13 cellular contexts compared by ENCODE assay signal in genomic region chr10:5887641-5888040, GRCh38. TPM values are rescaled to one million over a fixed set of nuclear protein-coding genes. Genes with fewer than 3 reads are reported as not detected.
A peak's percentile ranks its signal among the peaks of the same experiment; 100 is the strongest.
DNase-seq lines count a peak whose midpoint lies in the region; ATAC-seq and TF ChIP-seq lines count a peak whose summit lies in the region.
"Had no signal": no experiment of that assay in that cellular context is flagged by ENCODE, and none has a peak within 500 bp of the region (broad histone marks: within the 10 kb centered on the region; RNA-seq: fewer than 3 reads in every experiment).

No MANE protein-coding gene starts in this region.

- H3K4me1 ChIP-seq in GM23338 (ENCODE audit: insufficient read depth) = peaks cover 13% of the 10 kb centered on the region

- DNase-seq in GM23338 (ENCODE audit: low spot score) (no peak), neural crest cell (ENCODE audit: low read depth, low spot score) (no peak), WERI-Rb-1 (no peak), cerebellar nuclear complex (lab: John Stamatoyannopoulos, UW) (no peak), NCI-H2227 treated with DMSO at 0.1 percent for 48 hours (lab: John Stamatoyannopoulos, UW) (no peak)
- DNase-seq in activated naive CD8-positive, alpha-beta T cell treated with anti-CD3 and anti-CD28 coated beads for 36 hours = no peak
- DNase-seq: activated CD4-positive, alpha-beta memory T cell treated with anti-CD3 and anti-CD28 coated beads, Interleukin-2, amount 10 ng/mL, durations not matched to agents 7 days and 5 days; immature natural killer cell; NCI-H226; sigmoid colon; T-helper 17 cell had no signal

- H3K27ac Mint-ChIP-seq in GM23338 = no peak overlapping the region
- H3K27ac Mint-ChIP-seq in activated naive CD8-positive, alpha-beta T cell treated with anti-CD3 and anti-CD28 coated beads for 36 hours = no peak overlapping the region
- no peak overlapping the region for H3K27ac Mint-ChIP-seq in neural crest cell (ENCODE audit: unreplicated experiment)
- H3K27ac Mint-ChIP-seq: activated CD4-positive, alpha-beta memory T cell treated with anti-CD3 and anti-CD28 coated beads, Interleukin-2, amount 10 ng/mL, durations not matched to agents 7 days and 5 days had no signal

- H3K36me3 ChIP-seq in GM23338 (ENCODE audit: insufficient read depth) (peaks cover 19% of the 10 kb centered on the region), WERI-Rb-1 (no peaks in the 10 kb centered on the region; the same call in 1 of the 2 replicates)

- peak overlapping the region; percentile 96 for H3K4me3 Mint-ChIP-seq in GM23338
- H3K4me3 Mint-ChIP-seq in activated naive CD8-positive, alpha-beta T cell treated with anti-CD3 and anti-CD28 coated beads for 36 hours = peak overlapping the region; percentile 91
- H3K4me3 Mint-ChIP-seq in neural crest cell = peak overlapping the region; percentile 93

- H3K79me2 ChIP-seq in GM23338 (replicated peaks; ENCODE audit: insufficient read depth) = peaks cover 39% of the 10 kb centered on the region

- peaks cover 31% of the 10 kb centered on the region for H4K20me1 ChIP-seq in GM23338 (replicated peaks; ENCODE audit: insufficient read depth)

- no peak for ATAC-seq in GM23338
- ATAC-seq in HG03342 (IDR thresholded peaks at IDR 0.05; ENCODE audit: unreplicated experiment) = no peak
- ATAC-seq: T-helper 17 cell had no signal

- H3K9me3 Mint-ChIP-seq in GM23338 = no peaks in the 10 kb centered on the region
- H3K9me3 Mint-ChIP-seq in activated naive CD8-positive, alpha-beta T cell treated with anti-CD3 and anti-CD28 coated beads for 36 hours = no peaks in the 10 kb centered on the region
- no peaks in the 10 kb centered on the region for H3K9me3 Mint-ChIP-seq in neural crest cell
- H3K9me3 Mint-ChIP-seq: activated CD4-positive, alpha-beta memory T cell treated with anti-CD3 and anti-CD28 coated beads, Interleukin-2, amount 10 ng/mL, durations not matched to agents 7 days and 5 days had no signal

- H3K27me3 ChIP-seq in GM23338 (ENCODE audit: insufficient read depth) = no peaks in the 10 kb centered on the region
- no peaks in the 10 kb centered on the region for H3K27me3 ChIP-seq in WERI-Rb-1 (ENCODE audit: insufficient read depth, low read depth, severe bottlenecking)
- H3K27me3 ChIP-seq: sigmoid colon had no signal

- peak overlapping the region; percentile 90; the same call in 1 of the 2 replicates for H3K4me3 ChIP-seq in GM23338
- no peak overlapping the region for H3K4me3 ChIP-seq in WERI-Rb-1 (ENCODE audit: low read depth, low read length)

- H3K36me3 Mint-ChIP-seq in GM23338 (ENCODE audit: low read depth) = peaks cover 45% of the 10 kb centered on the region
- peaks cover 33% of the 10 kb centered on the region for H3K36me3 Mint-ChIP-seq in activated naive CD8-positive, alpha-beta T cell treated with anti-CD3 and anti-CD28 coated beads for 36 hours
- peaks cover 15% of the 10 kb centered on the region for H3K36me3 Mint-ChIP-seq in neural crest cell (ENCODE audit: low read depth)

- no peaks in the 10 kb centered on the region for H3K9me3 ChIP-seq in WERI-Rb-1 (ENCODE audit: severe bottlenecking)
- H3K9me3 ChIP-seq: sigmoid colon had no signal

- H3K4me1 Mint-ChIP-seq in GM23338 (peaks cover 30% of the 10 kb centered on the region), neural crest cell (peaks cover 38% of the 10 kb centered on the region)
- H3K4me1 Mint-ChIP-seq in activated naive CD8-positive, alpha-beta T cell treated with anti-CD3 and anti-CD28 coated beads for 36 hours = peaks cover 37% of the 10 kb centered on the region

- H3K27ac ChIP-seq in C4-2B (peak overlapping the region; percentile 1; the same call in 1 of the 2 replicates), GM23338 (ENCODE audit: low read depth) (no peak overlapping the region), WERI-Rb-1 (no peak overlapping the region)

- H3K27me3 Mint-ChIP-seq in GM23338 (ENCODE audit: insufficient read depth, low read depth, poor library complexity) (peaks cover 7% of the 10 kb centered on the region), neural crest cell (ENCODE audit: low read depth) (no peaks in the 10 kb centered on the region)
- no peaks in the 10 kb centered on the region for H3K27me3 Mint-ChIP-seq in activated naive CD8-positive, alpha-beta T cell treated with anti-CD3 and anti-CD28 coated beads for 36 hours
- H3K27me3 Mint-ChIP-seq: activated CD4-positive, alpha-beta memory T cell treated with anti-CD3 and anti-CD28 coated beads, Interleukin-2, amount 10 ng/mL, durations not matched to agents 7 days and 5 days; T-helper 17 cell had no signal

- H3K9me2 ChIP-seq in GM23338 (ENCODE audit: insufficient read depth) = no peaks in the 10 kb centered on the region

- peaks cover 3% of the 10 kb centered on the region; the same call in 1 of the 2 replicates for H3F3A ChIP-seq in GM23338 (replicated peaks; ENCODE audit: low read depth)

- H3K4me2 ChIP-seq in GM23338 = peak overlapping the region; percentile 98; the same call in 1 of the 2 replicates

- no peak overlapping the region for H2AFZ ChIP-seq in GM23338

- TF ChIP-seq CTCF in C4-2B (conservative IDR thresholded peaks at IDR 0.05) (no peak), GM23338 (conservative IDR thresholded peaks at IDR 0.05; ENCODE audit: low read depth in 2 of 2) (no peak), neural crest cell (conservative IDR thresholded peaks at IDR 0.05) (no peak), WERI-Rb-1 (IDR thresholded peaks at IDR 0.05; ENCODE audit: low read depth, low read length) (no peak)

TF ChIP-seq in GM23338, 12 proteins besides CTCF, POLR2A, EP300 and RAD21:
- no peak for TF ChIP-seq ZNF462 (CRISPR knock-in tag; IDR thresholded peaks at IDR 0.05)
- TF ChIP-seq NANOG (IDR thresholded peaks at IDR 0.05; ENCODE audit: borderline replicate concordance) = no peak
- TF ChIP-seq EZH2phosphoT487 (IDR thresholded peaks at IDR 0.05; ENCODE audit: unreplicated experiment) = no peak

RNA-seq across cellular contexts. Expression of gene ANKRD16, which starts 2.1 kb away (rescaled TPM):
- total RNA-seq in GM23338 (2014; rRNA removed; shearing (Covaris generic)) = 16.1 and 20.2 TPM in 2 replicates
- 6.4 and 7.5 TPM in 2 replicates for polyA plus RNA-seq in GM23338 (2016; fragmentation: Nextera tagmentation; extraction: Ambion mirVana)
- total RNA-seq in activated naive CD8-positive, alpha-beta T cell treated with anti-CD3 and anti-CD28 coated beads for 36 hours = 1 to 10 TPM; 9.1 to 9.4 TPM
- 10.7 and 13.3 TPM in 2 replicates for total RNA-seq in neural crest cell

RNA-seq across cellular contexts. Expression of gene FBH1, which starts 2.4 kb away (rescaled TPM):
- total RNA-seq in GM23338 (2014; rRNA removed; shearing (Covaris generic)) = 84.0 and 90.8 TPM in 2 replicates
- polyA plus RNA-seq in GM23338 (2016; fragmentation: Nextera tagmentation; extraction: Ambion mirVana) = 62.5 and 68.0 TPM in 2 replicates
- total RNA-seq in activated naive CD8-positive, alpha-beta T cell treated with anti-CD3 and anti-CD28 coated beads for 36 hours = 10 to 100 TPM; 48.7 to 49.0 TPM
- 73.7 and 74.6 TPM in 2 replicates for total RNA-seq in neural crest cell
